Comparison of ENCODE assay signal across 16 cellular contexts in the genomic region with DNA sequence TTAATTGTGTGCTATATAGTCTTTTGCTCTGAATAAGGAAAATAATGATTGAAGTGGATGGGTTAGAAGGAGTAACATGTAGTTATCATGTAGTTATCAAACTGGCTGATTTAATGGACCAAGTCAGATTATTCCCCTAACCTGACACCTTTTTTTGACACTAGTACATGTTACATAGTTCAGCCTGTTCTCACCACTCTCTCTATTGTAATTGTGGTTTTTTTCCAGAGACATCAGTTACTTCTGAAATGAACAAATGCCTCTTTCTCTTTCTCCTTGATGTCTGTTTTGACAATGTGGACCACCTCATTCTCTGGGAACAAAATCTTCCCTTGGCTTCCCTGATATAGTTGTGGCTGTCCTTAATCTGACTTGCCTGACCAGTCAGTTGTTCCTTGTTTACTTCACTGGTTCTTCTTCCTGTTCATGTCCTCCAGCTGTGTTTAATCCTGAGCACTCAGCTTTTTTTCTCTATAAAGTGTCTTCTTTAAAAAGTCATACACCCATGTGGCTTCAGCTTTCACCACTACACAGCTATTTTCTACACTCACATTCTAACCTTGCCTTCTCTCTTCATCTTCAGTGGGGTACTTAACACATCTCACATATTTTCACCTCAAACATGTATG.
DNase-seq lines count a peak whose midpoint lies in the region; ATAC-seq and TF ChIP-seq lines count a peak whose summit lies in the region.
"Had no signal": no experiment of that assay in that cellular context is flagged by ENCODE, and none has a peak within 500 bp of the region (broad histone marks: within the 10 kb centered on the region; RNA-seq: fewer than 3 reads in every experiment).

No MANE protein-coding gene starts in this region.

- H3K27me3 ChIP-seq in GM23248 (replicated peaks; ENCODE audit: insufficient read depth), result no peaks in the 10 kb centered on the region
- no peaks in the 10 kb centered on the region for H3K27me3 ChIP-seq in suprapubic skin
- H3K27me3 ChIP-seq: SJSA1 had no signal

- H3K9me2 ChIP-seq in GM23248 (ENCODE audit: insufficient read depth), result no peaks in the 10 kb centered on the region

- H2AFZ ChIP-seq in GM23248, result peak overlapping the region; percentile 41

- DNase-seq in GM23248, result no peak
- DNase-seq in activated naive CD8-positive, alpha-beta T cell treated with anti-CD3 and anti-CD28 coated beads, Interleukin-2, amount 50 U/mL, for 24 hours, result no peak
- no peak for DNase-seq in left colon
- DNase-seq in suprapubic skin (ENCODE audit: low spot score in 2 of 2), result no peak
- no peak for DNase-seq in NCI-H2107 treated with DMSO at 0.1 percent for 48 hours (lab: John Stamatoyannopoulos, UW; ENCODE audit: unreplicated experiment)
- DNase-seq in activated effector memory CD4-positive, alpha-beta T cell treated with Interleukin-2 at 50 U/mL for 16 hours, result no peak
- DNase-seq: activated CD4-positive, alpha-beta T cell treated with anti-CD3 and anti-CD28 coated beads, Interleukin-2, amount 50 U/mL, for 48 hours; amygdala; HCEC 1CT; nucleus accumbens; T1000 had no signal

- intact Hi-C loops in left colon (cut with DNase I, micrococcal nuclease), result no loop called here

- no peaks in the 10 kb centered on the region for H3K9me3 Mint-ChIP-seq in activated naive CD8-positive, alpha-beta T cell treated with anti-CD3 and anti-CD28 coated beads, Interleukin-2, amount 50 U/mL, for 24 hours
- H3K9me3 Mint-ChIP-seq: activated T-helper 1 cell treated with anti-CD3 and anti-CD28 coated beads, Interleukin-12 subunit alpha, Interleukin-12 subunit beta, Interleukin-2, Interleukin-4 antibody, amounts not matched to agents 30 ng/mL and 10 ng/mL and 1 ng/mL, durations not matched to agents 14 hours and 24 hours and 36 hours; stimulated activated effector memory CD8-positive, alpha-beta T cell treated with anti-CD3 and anti-CD28 coated beads, Interleukin-12 subunit alpha, Interleukin-12 subunit beta, amount 100 ng/mL, for 72 hours had no signal

- H3K27ac ChIP-seq in GM23248, result no peak overlapping the region
- peak overlapping the region; percentile 27 for H3K27ac ChIP-seq in suprapubic skin
- H3K27ac ChIP-seq: C4-2B, SJSA1 had no signal

- H3K9me3 ChIP-seq in GM23248 (ENCODE audit: low read depth) (no peaks in the 10 kb centered on the region), suprapubic skin (no peaks in the 10 kb centered on the region)
- H3K9me3 ChIP-seq: SJSA1 had no signal

- H3K4me1 Mint-ChIP-seq in activated naive CD8-positive, alpha-beta T cell treated with anti-CD3 and anti-CD28 coated beads, Interleukin-2, amount 50 U/mL, for 24 hours, result peaks cover 13% of the 10 kb centered on the region

- no peak for TF ChIP-seq POLR2A in suprapubic skin (IDR thresholded peaks at IDR 0.05)

- no peaks in the 10 kb centered on the region for H4K20me1 ChIP-seq in GM23248 (ENCODE audit: insufficient read depth)

- H3K4me3 Mint-ChIP-seq in activated naive CD8-positive, alpha-beta T cell treated with anti-CD3 and anti-CD28 coated beads, Interleukin-2, amount 50 U/mL, for 24 hours, result no peak overlapping the region
- H3K4me3 Mint-ChIP-seq: activated T-helper 1 cell treated with anti-CD3 and anti-CD28 coated beads, Interleukin-12 subunit alpha, Interleukin-12 subunit beta, Interleukin-2, Interleukin-4 antibody, amounts not matched to agents 30 ng/mL and 10 ng/mL and 1 ng/mL, durations not matched to agents 14 hours and 24 hours and 36 hours; stimulated activated effector memory CD8-positive, alpha-beta T cell treated with anti-CD3 and anti-CD28 coated beads, Interleukin-12 subunit alpha, Interleukin-12 subunit beta, amount 100 ng/mL, for 72 hours had no signal

- H3F3A ChIP-seq in GM23248 (ENCODE audit: insufficient read depth), result no peaks in the 10 kb centered on the region

- peaks cover 2% of the 10 kb centered on the region for H3K27me3 Mint-ChIP-seq in activated naive CD8-positive, alpha-beta T cell treated with anti-CD3 and anti-CD28 coated beads, Interleukin-2, amount 50 U/mL, for 24 hours

- peak; percentile 40 for ATAC-seq in activated naive CD8-positive, alpha-beta T cell treated with anti-CD3 and anti-CD28 coated beads, Interleukin-2, amount 50 U/mL, for 24 hours
- ATAC-seq in left colon (peak; percentile 64), GM18517 (IDR thresholded peaks at IDR 0.05; ENCODE audit: unreplicated experiment) (no peak)
- ATAC-seq: stimulated activated effector memory CD8-positive, alpha-beta T cell treated with anti-CD3 and anti-CD28 coated beads, Interleukin-12 subunit alpha, Interleukin-12 subunit beta, amount 100 ng/mL, for 72 hours had no signal

- H3K36me3 Mint-ChIP-seq in activated naive CD8-positive, alpha-beta T cell treated with anti-CD3 and anti-CD28 coated beads, Interleukin-2, amount 50 U/mL, for 24 hours (ENCODE audit: low read depth), result no peaks in the 10 kb centered on the region
- H3K36me3 Mint-ChIP-seq: stimulated activated effector memory CD8-positive, alpha-beta T cell treated with anti-CD3 and anti-CD28 coated beads, Interleukin-12 subunit alpha, Interleukin-12 subunit beta, amount 100 ng/mL, for 72 hours had no signal

- no peak overlapping the region for H3K9ac ChIP-seq in GM23248

- in situ Hi-C loops in GM23248 (cut with MboI), result no loop called here

- TF ChIP-seq EP300 in suprapubic skin (IDR thresholded peaks at IDR 0.05), result no peak

- no peak for TF ChIP-seq CTCF in suprapubic skin (IDR thresholded peaks at IDR 0.05)

- no peaks in the 10 kb centered on the region for H3K79me2 ChIP-seq in GM23248 (ENCODE audit: insufficient read depth)

- H3K4me1 ChIP-seq in GM23248 (ENCODE audit: insufficient read depth) (peaks cover 9% of the 10 kb centered on the region), suprapubic skin (peaks cover 27% of the 10 kb centered on the region)

- no peak overlapping the region for H3K4me2 ChIP-seq in GM23248 (ENCODE audit: unreplicated experiment)

- H3K4me3 ChIP-seq in GM23248 (no peak overlapping the region), suprapubic skin (no peak overlapping the region)
- H3K4me3 ChIP-seq: SJSA1 had no signal

- no peak overlapping the region for H3K27ac Mint-ChIP-seq in activated naive CD8-positive, alpha-beta T cell treated with anti-CD3 and anti-CD28 coated beads, Interleukin-2, amount 50 U/mL, for 24 hours
- H3K27ac Mint-ChIP-seq: activated T-helper 1 cell treated with anti-CD3 and anti-CD28 coated beads, Interleukin-12 subunit alpha, Interleukin-12 subunit beta, Interleukin-2, Interleukin-4 antibody, amounts not matched to agents 30 ng/mL and 10 ng/mL and 1 ng/mL, durations not matched to agents 14 hours and 24 hours and 36 hours; stimulated activated effector memory CD8-positive, alpha-beta T cell treated with anti-CD3 and anti-CD28 coated beads, Interleukin-12 subunit alpha, Interleukin-12 subunit beta, amount 100 ng/mL, for 72 hours had no signal

- no peaks in the 10 kb centered on the region for H3K36me3 ChIP-seq in GM23248 (ENCODE audit: low read depth)
- H3K36me3 ChIP-seq in suprapubic skin, result no peaks in the 10 kb centered on the region
- H3K36me3 ChIP-seq: SJSA1 had no signal
